ENCODE assay signal across 9 cellular contexts in genomic region chr2:170716851-170717598, GRCh38. TPM values are rescaled to one million over a fixed set of nuclear protein-coding genes. Genes with fewer than 3 reads are reported as not detected.
DNase-seq lines count a peak whose midpoint lies in the region; ATAC-seq and TF ChIP-seq lines count a peak whose summit lies in the region.
"Had no signal": no experiment of that assay in that cellular context is flagged by ENCODE, and none has a peak within 500 bp of the region (broad histone marks: within the 10 kb centered on the region; RNA-seq: fewer than 3 reads in every experiment).

No MANE protein-coding gene starts in this region.

- peaks cover 10 to 60% of the 10 kb centered on the region in 2 donors for H3K27me3 ChIP-seq in breast epithelium
- H3K27me3 ChIP-seq in brain microvascular endothelial cell (replicated peaks) = peaks cover 77% of the 10 kb centered on the region

- no peaks in the 10 kb centered on the region for H3K9me3 Mint-ChIP-seq in MCF 10A (ENCODE audit: unreplicated experiment)
- peaks cover 0 to 5% (median 0%) of the 10 kb centered on the region in 6 donors for H3K9me3 Mint-ChIP-seq in immature natural killer cell

- BruUV-seq in MCF 10A (replicated peaks; lab: Mats Ljungman, UMichigan) = no TSS peak

- H3K27ac ChIP-seq in breast epithelium (peak overlapping the region in 1 of 2 donors; percentile 12), brain microvascular endothelial cell (no peak overlapping the region)
- H3K27ac ChIP-seq: C4-2B had no signal

- H3K4me3 Mint-ChIP-seq in MCF 10A (ENCODE audit: unreplicated experiment) (no peak overlapping the region), immature natural killer cell (peak overlapping the region in 2 of 5 donors; percentile 1 to 15)

- TF ChIP-seq CTCF in breast epithelium (IDR thresholded peaks at IDR 0.05) (peak in 2 of 3 donors; percentile 32 to 56), MCF 10A (IDR thresholded peaks at IDR 0.05; ENCODE audit: unreplicated experiment) (no peak), brain microvascular endothelial cell (IDR thresholded peaks at IDR 0.05; ENCODE audit: low read depth, low read length, missing control alignments) (peak; percentile 56)

- no peaks in the 10 kb centered on the region for H3K36me3 Mint-ChIP-seq in MCF 10A (ENCODE audit: insufficient read depth, unreplicated experiment)
- peaks cover 0 to 3% (median 0%) of the 10 kb centered on the region in 3 donors for H3K36me3 Mint-ChIP-seq in immature natural killer cell

- no peak for ATAC-seq in GM21360 (IDR thresholded peaks at IDR 0.05; ENCODE audit: unreplicated experiment)

- H3K9me3 ChIP-seq in breast epithelium = no peaks in the 10 kb centered on the region

- H3K27me3 Mint-ChIP-seq in MCF 10A (ENCODE audit: insufficient read depth, unreplicated experiment) (peaks cover 27% of the 10 kb centered on the region), immature natural killer cell (ENCODE audit: low read depth in 3 of 3) (peaks cover 11 to 36% (median 29%) of the 10 kb centered on the region in 3 donors)

- TF ChIP-seq POLR2A in breast epithelium (IDR thresholded peaks at IDR 0.05) = no peak

- no peak overlapping the region for H3K27ac Mint-ChIP-seq in MCF 10A (ENCODE audit: low read depth, unreplicated experiment)
- H3K27ac Mint-ChIP-seq in immature natural killer cell = no peak overlapping the region

- H3K4me3 ChIP-seq in breast epithelium (peak overlapping the region; percentile 47 to 82 (median 56)), brain microvascular endothelial cell (ENCODE audit: low read depth, low read length) (no peak overlapping the region)

- H3K36me3 ChIP-seq in breast epithelium (no peaks in the 10 kb centered on the region), brain microvascular endothelial cell (replicated peaks) (no peaks in the 10 kb centered on the region)

- CTCF ChIA-PET in MCF 10A (lab: Yijun Ruan, JAX) = interaction anchor here (1.2 kb wide), 1 partner anchor 308 kb away, joined by 3 read pairs; no protein-coding TSS in a partner anchor

- POLR2A ChIA-PET in MCF 10A (lab: Yijun Ruan, JAX) = no interaction called here

- intact Hi-C loops in breast epithelium (cut with DNase I; ENCODE audit: low total_unique reads) = no loop called here
- intact Hi-C loops in MCF 10A (cut with micrococcal nuclease) = loop anchor here (5.0 kb wide), 1 partner anchor 310 kb away; no protein-coding TSS in a partner anchor

- DNase-seq in breast epithelium (ENCODE audit: low spot score in 2 of 2) (no peak), MCF 10A (ENCODE audit: unreplicated experiment) (no peak), brain microvascular endothelial cell (no peak), immature natural killer cell (peak in 2 of 3 donors; percentile 3 to 12), NCI-H2227 treated with DMSO at 0.1 percent for 48 hours (lab: John Stamatoyannopoulos, UW) (no peak), NCI-H1694 (lab: John Stamatoyannopoulos, UW) (no peak)
- DNase-seq in stimulated activated CD4-positive, alpha-beta T cell treated with anti-CD3 and anti-CD28 coated beads, Interleukin-4, amount 100 ng/mL, for 4 hours = peak; percentile 17 to 42

- in situ Hi-C loops in brain microvascular endothelial cell (cut with HindIII; ENCODE audit: low pct_ligation_motif_present, low sequenced_read_pairs) = loop anchor here (25.0 kb wide), 1 partner anchor 305 kb away; no protein-coding TSS in a partner anchor

- peaks cover 0 to 25% of the 10 kb centered on the region in 2 donors for H3K4me1 ChIP-seq in breast epithelium

- H3K4me1 Mint-ChIP-seq in MCF 10A (ENCODE audit: insufficient read depth, unreplicated experiment) = no peaks in the 10 kb centered on the region
- H3K4me1 Mint-ChIP-seq in immature natural killer cell = peaks cover 12 to 14% of the 10 kb centered on the region in 2 donors

RNA-seq across cellular contexts. Expression of gene SP5, which starts 1.9 kb away (rescaled TPM):
- total RNA-seq in breast epithelium = 1 to 10 TPM; 1.5 to 7.9 (median 5.8) TPM
- total RNA-seq in MCF 10A (2022) = not detected in 2 replicates
- polyA plus RNA-seq in immature natural killer cell = not detected

RNA-seq across cellular contexts. Expression of gene ERICH2, which starts 53.2 kb away (rescaled TPM):
- under 1 TPM in 1 of 3 donors, not detected in 2; 0.80 TPM for total RNA-seq in breast epithelium
- 7.2 and 22.4 TPM in 2 replicates for total RNA-seq in MCF 10A (2022)
- not detected for polyA plus RNA-seq in immature natural killer cell

Comparison
In these comparisons a context has a peak if more than half of its experiments do, and no peak if none do; other contexts are left out.
1. DNase-seq: peak in immature natural killer cell (2 of 3) and stimulated activated CD4-positive, alpha-beta T cell treated with anti-CD3 and anti-CD28 coated beads, Interleukin-4, amount 100 ng/mL, for 4 hours (2 of 2); none in breast epithelium (0 of 2), MCF 10A (single experiment), brain microvascular endothelial cell (single experiment), NCI-H2227 treated with DMSO at 0.1 percent for 48 hours (single experiment) and NCI-H1694 (single experiment).